8 cellular contexts compared by ENCODE assay signal in genomic region chr12:128823916-128824839, GRCh38. TPM values are rescaled to one million over a fixed set of nuclear protein-coding genes. Genes with fewer than 3 reads are reported as not detected.
A peak's percentile ranks its signal among the peaks of the same experiment; 100 is the strongest.
DNase-seq lines count a peak whose midpoint lies in the region; ATAC-seq and TF ChIP-seq lines count a peak whose summit lies in the region.

TSS of gene SLC15A4 (minus strand) at chr12:128823958. CDS start at chr12:128823943, 15 bp downstream.

- peak within 1 kb of the TSS; percentile 83 for H3K27ac ChIP-seq in suprapubic skin

- H3K27me3 ChIP-seq in suprapubic skin = no peaks in the 10 kb centered on the region

- H3K4me1 ChIP-seq in suprapubic skin = peaks cover 38% of the 10 kb centered on the region

- peaks cover 4% of the 10 kb centered on the region for H3K9me3 Mint-ChIP-seq in activated naive CD4-positive, alpha-beta T cell treated with anti-CD3 and anti-CD28 coated beads, Interleukin-2, amount 50 U/mL, for 24 hours

- H3K27ac Mint-ChIP-seq in activated naive CD4-positive, alpha-beta T cell treated with anti-CD3 and anti-CD28 coated beads, Interleukin-2, amount 50 U/mL, for 24 hours = no peak within 1 kb of the TSS

- H3K27me3 Mint-ChIP-seq in activated naive CD4-positive, alpha-beta T cell treated with anti-CD3 and anti-CD28 coated beads, Interleukin-2, amount 50 U/mL, for 24 hours = no peaks in the 10 kb centered on the region

- peaks cover 27% of the 10 kb centered on the region for H3K4me1 Mint-ChIP-seq in activated naive CD4-positive, alpha-beta T cell treated with anti-CD3 and anti-CD28 coated beads, Interleukin-2, amount 50 U/mL, for 24 hours

- peak; percentile 82 for DNase-seq in GM12864 (ENCODE audit: low read depth)
- DNase-seq in NCI-H1092 (lab: John Stamatoyannopoulos, UW) = peak; percentile 93
- peak; percentile 12 for DNase-seq in glomerular endothelial cell (ENCODE audit: extremely low read depth, low read depth, low spot score)
- peak; percentile 92 for DNase-seq in occipital lobe (lab: John Stamatoyannopoulos, UW)
- peak; percentile 98 for DNase-seq in suprapubic skin (ENCODE audit: low spot score in 2 of 2)

- WGBS in suprapubic skin = 19% methylated on average over 13 of the region's 63 CpGs

- TF ChIP-seq EP300 in suprapubic skin (IDR thresholded peaks at IDR 0.05) = no peak

- no peaks in the 10 kb centered on the region for H3K36me3 ChIP-seq in suprapubic skin

- H3K4me3 Mint-ChIP-seq in activated naive CD4-positive, alpha-beta T cell treated with anti-CD3 and anti-CD28 coated beads, Interleukin-2, amount 50 U/mL, for 24 hours = peak within 1 kb of the TSS; percentile 82

- peak; percentile 35 for TF ChIP-seq CTCF in GM12864 (IDR thresholded peaks at IDR 0.05; ENCODE audit: low read depth, low read length, missing control alignments)
- TF ChIP-seq CTCF in suprapubic skin (IDR thresholded peaks at IDR 0.05) = no peak

- H3K4me3 ChIP-seq in GM12864 (ENCODE audit: low read depth, low read length) (peak within 1 kb of the TSS; percentile 94), suprapubic skin (peak within 1 kb of the TSS; percentile 72)

- peaks cover 7% of the 10 kb centered on the region for H3K36me3 Mint-ChIP-seq in activated naive CD4-positive, alpha-beta T cell treated with anti-CD3 and anti-CD28 coated beads, Interleukin-2, amount 50 U/mL, for 24 hours

- ATAC-seq in HG02610 (IDR thresholded peaks at IDR 0.05; ENCODE audit: unreplicated experiment) (peak; percentile 83), SK-N-SH treated with all-trans-retinoic acid at 6 μM for 48 hours (peak; percentile 99)

- peak; percentile 33 to 62 for TF ChIP-seq POLR2A in suprapubic skin (IDR thresholded peaks at IDR 0.05)

- H3K9me3 ChIP-seq in suprapubic skin = no peaks in the 10 kb centered on the region

TF ChIP-seq in SK-N-SH treated with all-trans-retinoic acid at 6 μM for 48 hours, 23 proteins besides CTCF, POLR2A, EP300 and RAD21:
- TF ChIP-seq ZFP3 (CRISPR knock-in tag; IDR thresholded peaks at IDR 0.05) (0 out of 2 replicates have a peak, but pooled peaks have one; percentile 13), TSHZ2 (CRISPR knock-in tag; IDR thresholded peaks at IDR 0.05) (no peak)

RNA-seq across cellular contexts. Expression of gene SLC15A4, which starts in this region (rescaled TPM):
- total RNA-seq in glomerular endothelial cell (58.3 and 59.5 TPM in 2 replicates), occipital lobe (39.5 TPM), suprapubic skin (10 to 100 TPM; 35.2 to 51.7 (median 45.6) TPM)

Comparison
In these comparisons a context has a peak if more than half of its experiments do, and no peak if none do; other contexts are left out.
1. Peak in every context shown above with its lines: DNase-seq, ATAC-seq, H3K4me3 ChIP-seq and H3K27ac ChIP-seq.
2. DNase-seq: peak in every context shown above with its lines; median percentile 98 in suprapubic skin; 93 in NCI-H1092; 92 in occipital lobe; 82 in GM12864; 12 in glomerular endothelial cell.